Comparison of ENCODE assay signal across 19 cellular contexts in genomic region chr17:81570896-81571453, GRCh38. TPM values are rescaled to one million over a fixed set of nuclear protein-coding genes. Genes with fewer than 3 reads are reported as not detected.
DNase-seq lines count a peak whose midpoint lies in the region; ATAC-seq, FAIRE-seq and TF ChIP-seq lines count a peak whose summit lies in the region.
"Had no signal": no experiment of that assay in that cellular context is flagged by ENCODE, and none has a peak within 500 bp of the region (broad histone marks: within the 10 kb centered on the region; RNA-seq: fewer than 3 reads in every experiment).

No MANE protein-coding gene starts in this region.

- H3K27me3 ChIP-seq in Panc1 (ENCODE audit: control insufficient read depth, insufficient read depth, low read length): no peaks in the 10 kb centered on the region
- H3K27me3 ChIP-seq: BE2C had no signal

- BruUV-seq in Panc1 (replicated peaks; lab: Mats Ljungman, UMichigan): no TSS peak

- H3K36me3 ChIP-seq in Panc1 (ENCODE audit: control insufficient read depth, insufficient read depth, low read length): peaks cover 36% of the 10 kb centered on the region

- CTCF ChIA-PET in Panc1 (lab: Charles Lee): interaction anchor here (0.5 kb wide), 1 partner anchor 14 kb away, joined by 7 read pairs; no protein-coding TSS in a partner anchor
- CTCF ChIA-PET in activated CD8-positive, alpha-beta T cell treated with anti-CD3 and anti-CD28 coated beads, Interleukin-2, amount 10 ng/mL, durations not matched to agents 7 days and 5 days (lab: Charles Lee): interaction anchor here (0.8 kb wide), 1 partner anchor 31 kb away, joined by 3 read pairs; no protein-coding TSS in a partner anchor

- H3K27ac Mint-ChIP-seq in natural killer cell treated with Interleukin-12 subunit alpha and Interleukin-12 subunit beta and Interleukin-15 and Interleukin-18, amount 100 ng/mL, for 72 hours: no peak overlapping the region
- H3K27ac Mint-ChIP-seq in natural killer cell: no peak overlapping the region
- no peak overlapping the region for H3K27ac Mint-ChIP-seq in activated CD8-positive, alpha-beta T cell treated with anti-CD3 and anti-CD28 coated beads, Interleukin-2, amount 10 ng/mL, durations not matched to agents 7 days and 5 days
- H3K27ac Mint-ChIP-seq: CD14-positive monocyte; CD8-positive, alpha-beta T cell; GM23338; H9 had no signal

- H3K9me3 ChIP-seq in Panc1 (ENCODE audit: control insufficient read depth, insufficient read depth, low read depth, low read length): no peaks in the 10 kb centered on the region
- H3K9me3 ChIP-seq: BE2C had no signal

- no peaks in the 10 kb centered on the region for H3K27me3 Mint-ChIP-seq in natural killer cell treated with Interleukin-12 subunit alpha and Interleukin-12 subunit beta and Interleukin-15 and Interleukin-18, amount 100 ng/mL, for 72 hours
- no peaks in the 10 kb centered on the region for H3K27me3 Mint-ChIP-seq in natural killer cell (ENCODE audit: low read depth in 2 of 2)
- H3K27me3 Mint-ChIP-seq in activated CD8-positive, alpha-beta T cell treated with anti-CD3 and anti-CD28 coated beads, Interleukin-2, amount 10 ng/mL, durations not matched to agents 7 days and 5 days (ENCODE audit: low read depth): no peaks in the 10 kb centered on the region

- ATAC-seq in natural killer cell treated with Interleukin-12 subunit alpha and Interleukin-12 subunit beta and Interleukin-15 and Interleukin-18, amount 100 ng/mL, for 72 hours: no peak
- ATAC-seq in natural killer cell (no peak), Panc1 (no peak), left colon (peak; percentile 48)
- no peak for ATAC-seq in activated CD8-positive, alpha-beta T cell treated with anti-CD3 and anti-CD28 coated beads, Interleukin-2, amount 10 ng/mL, durations not matched to agents 7 days and 5 days
- ATAC-seq: CD8-positive, alpha-beta T cell; GM12878; GM23338 had no signal

- peaks cover 12% of the 10 kb centered on the region for H3K36me3 Mint-ChIP-seq in natural killer cell treated with Interleukin-12 subunit alpha and Interleukin-12 subunit beta and Interleukin-15 and Interleukin-18, amount 100 ng/mL, for 72 hours
- no peaks in the 10 kb centered on the region for H3K36me3 Mint-ChIP-seq in natural killer cell
- H3K36me3 Mint-ChIP-seq in activated CD8-positive, alpha-beta T cell treated with anti-CD3 and anti-CD28 coated beads, Interleukin-2, amount 10 ng/mL, durations not matched to agents 7 days and 5 days (ENCODE audit: low read depth): peaks cover 52% of the 10 kb centered on the region

- no peak overlapping the region for H3K4me3 Mint-ChIP-seq in natural killer cell treated with Interleukin-12 subunit alpha and Interleukin-12 subunit beta and Interleukin-15 and Interleukin-18, amount 100 ng/mL, for 72 hours
- no peak overlapping the region for H3K4me3 Mint-ChIP-seq in natural killer cell
- no peak overlapping the region for H3K4me3 Mint-ChIP-seq in activated CD8-positive, alpha-beta T cell treated with anti-CD3 and anti-CD28 coated beads, Interleukin-2, amount 10 ng/mL, durations not matched to agents 7 days and 5 days
- H3K4me3 Mint-ChIP-seq: CD14-positive monocyte; CD8-positive, alpha-beta T cell; GM23338; H9 had no signal

- peak; percentile 6 for DNase-seq in natural killer cell treated with Interleukin-12 subunit alpha and Interleukin-12 subunit beta and Interleukin-15 and Interleukin-18, amount 100 ng/mL, for 72 hours (ENCODE audit: low spot score)
- DNase-seq in natural killer cell (no peak), Panc1 (ENCODE audit: low read depth, low spot score) (no peak), left colon (no peak), GM19239 (ENCODE audit: insufficient read length, low spot score) (no peak), C1 segment of cervical spinal cord (lab: John Stamatoyannopoulos, UW) (no peak)
- no peak for DNase-seq in activated CD8-positive, alpha-beta T cell treated with anti-CD3 and anti-CD28 coated beads, Interleukin-2, amount 10 ng/mL, durations not matched to agents 7 days and 5 days
- DNase-seq: BE2C; CD8-positive, alpha-beta T cell; COR-L47; DMS79 had no signal

- POLR2A ChIA-PET in Panc1 (lab: Charles Lee): no interaction called here
- POLR2A ChIA-PET in activated CD8-positive, alpha-beta T cell treated with anti-CD3 and anti-CD28 coated beads, Interleukin-2, amount 10 ng/mL, durations not matched to agents 7 days and 5 days (lab: Charles Lee): no interaction called here

- no peaks in the 10 kb centered on the region for H3K4me1 Mint-ChIP-seq in natural killer cell treated with Interleukin-12 subunit alpha and Interleukin-12 subunit beta and Interleukin-15 and Interleukin-18, amount 100 ng/mL, for 72 hours (ENCODE audit: low read depth in 2 of 2)
- peaks cover 0 to 5% of the 10 kb centered on the region in 2 donors for H3K4me1 Mint-ChIP-seq in natural killer cell
- H3K4me1 Mint-ChIP-seq in activated CD8-positive, alpha-beta T cell treated with anti-CD3 and anti-CD28 coated beads, Interleukin-2, amount 10 ng/mL, durations not matched to agents 7 days and 5 days (ENCODE audit: low read depth): no peaks in the 10 kb centered on the region
- H3K4me1 Mint-ChIP-seq: GM23338, H9 had no signal

- H3K9me3 Mint-ChIP-seq in natural killer cell treated with Interleukin-12 subunit alpha and Interleukin-12 subunit beta and Interleukin-15 and Interleukin-18, amount 100 ng/mL, for 72 hours: no peaks in the 10 kb centered on the region
- no peaks in the 10 kb centered on the region for H3K9me3 Mint-ChIP-seq in natural killer cell
- no peaks in the 10 kb centered on the region for H3K9me3 Mint-ChIP-seq in activated CD8-positive, alpha-beta T cell treated with anti-CD3 and anti-CD28 coated beads, Interleukin-2, amount 10 ng/mL, durations not matched to agents 7 days and 5 days (ENCODE audit: insufficient read depth)
- H3K9me3 Mint-ChIP-seq: CD14-positive monocyte; CD8-positive, alpha-beta T cell; GM23338; H9 had no signal

- peaks cover 79% of the 10 kb centered on the region for H3K4me1 ChIP-seq in Panc1 (ENCODE audit: control insufficient read depth, insufficient read depth, low read length)

- no peak for TF ChIP-seq CTCF in natural killer cell (IDR thresholded peaks at IDR 0.05)
- TF ChIP-seq CTCF in Panc1 (IDR thresholded peaks at IDR 0.05): no peak

- FAIRE-seq in GM19239 (lab: Jason Lieb, UNC): no peak
- FAIRE-seq: A204.1, GM12878, GM18507 had no signal

- intact Hi-C loops in natural killer cell (cut with micrococcal nuclease): no loop called here
- intact Hi-C loops in Panc1 (cut with micrococcal nuclease; ENCODE audit: unreplicated experiment): no loop called here
- intact Hi-C loops in left colon (cut with DNase I, micrococcal nuclease): no loop called here

- in situ Hi-C loops in Panc1 (cut with HindIII; ENCODE audit: low pct_unique_long_range_greater_than_20kb, low sequenced_read_pairs): no loop called here

- no peak overlapping the region for H3K4me3 ChIP-seq in Panc1 (ENCODE audit: low read depth in 2 of 2, low read length in 2 of 2)
- H3K4me3 ChIP-seq: GM12878, GM23338 had no signal

- H3K27ac ChIP-seq in Panc1 (ENCODE audit: low read length) (peak overlapping the region; percentile 100), temporal lobe (ENCODE audit: low read depth, low read length) (peak overlapping the region; percentile 6)
- H3K27ac ChIP-seq: HL-60 had no signal

RNA-seq across cellular contexts. Expression of gene FAAP100, which starts 18.8 kb away (rescaled TPM):
- 10 to 100 TPM; 35.5 to 76.6 TPM for total RNA-seq in natural killer cell treated with Interleukin-12 subunit alpha and Interleukin-12 subunit beta and Interleukin-15 and Interleukin-18, amount 100 ng/mL, for 72 hours
- total RNA-seq in natural killer cell (10 to 100 TPM; 31.8 to 34.5 (median 33.1) TPM), Panc1 (2021; ENCODE audit: unreplicated experiment) (265 TPM), left colon (10 to 100 TPM; 25.4 to 28.8 TPM), temporal lobe (25.1 TPM)
- polyA plus RNA-seq in Panc1 (2012; ENCODE audit: insufficient read length): 232 TPM
- 10 to 100 TPM; 39.2 to 43.6 TPM for total RNA-seq in activated CD8-positive, alpha-beta T cell treated with anti-CD3 and anti-CD28 coated beads, Interleukin-2, amount 10 ng/mL, durations not matched to agents 7 days and 5 days

RNA-seq across cellular contexts. Expression of gene FSCN2, which starts 42.8 kb away (rescaled TPM):
- under 1 TPM; 0.21 to 0.64 TPM for total RNA-seq in natural killer cell treated with Interleukin-12 subunit alpha and Interleukin-12 subunit beta and Interleukin-15 and Interleukin-18, amount 100 ng/mL, for 72 hours
- total RNA-seq in natural killer cell: 1 to 10 TPM in 2 of 3 donors, under 1 TPM in 1; 0.26 to 2.6 (median 1.0) TPM
- 1.2 TPM for total RNA-seq in Panc1 (2021; ENCODE audit: unreplicated experiment)
- polyA plus RNA-seq in Panc1 (2012; ENCODE audit: insufficient read length): 9.6 TPM
- total RNA-seq in left colon: 1 to 10 TPM; 2.3 to 4.9 TPM
- total RNA-seq in temporal lobe: 3.4 TPM
- total RNA-seq in activated CD8-positive, alpha-beta T cell treated with anti-CD3 and anti-CD28 coated beads, Interleukin-2, amount 10 ng/mL, durations not matched to agents 7 days and 5 days: under 1 TPM; 0.52 to 0.74 TPM
- polyA plus RNA-seq: CD14-positive monocyte had no signal

RNA-seq across cellular contexts. Expression of gene ACTG1, which starts 58.4 kb away (rescaled TPM):
- total RNA-seq in natural killer cell treated with Interleukin-12 subunit alpha and Interleukin-12 subunit beta and Interleukin-15 and Interleukin-18, amount 100 ng/mL, for 72 hours: 1,000 to 10,000 TPM; 4,962 to 5,145 TPM
- total RNA-seq in natural killer cell (1,000 to 10,000 TPM; 1,401 to 1,901 (median 1,735) TPM), Panc1 (2021; ENCODE audit: unreplicated experiment) (4,502 TPM), left colon (1,000 to 10,000 TPM; 3,767 to 4,413 TPM), temporal lobe (2,532 TPM)
- polyA plus RNA-seq in Panc1 (2012; ENCODE audit: insufficient read length): 6,760 TPM
- 1,000 to 10,000 TPM; 5,147 to 5,318 TPM for total RNA-seq in activated CD8-positive, alpha-beta T cell treated with anti-CD3 and anti-CD28 coated beads, Interleukin-2, amount 10 ng/mL, durations not matched to agents 7 days and 5 days
